Comparison of ENCODE assay signal across 1 cellular context in genomic region chr16:89765292-89765810, GRCh38.
TF ChIP-seq lines count a peak whose summit lies in the region.

No MANE protein-coding gene starts in this region.

TF ChIP-seq in GM12878, 131 proteins besides CTCF, POLR2A, EP300 and RAD21:
- TF ChIP-seq IKZF2 (IDR thresholded peaks at IDR 0.05) (no peak), CHD1 (IDR thresholded peaks at IDR 0.05; ENCODE audit: low read depth, low read length) (no peak), ZNF217 (IDR thresholded peaks at IDR 0.05) (no peak), SMARCA5 (IDR thresholded peaks at IDR 0.05) (0 out of 2 replicates have a peak, but pooled peaks have one; percentile 22), POLR2AphosphoS5 (IDR thresholded peaks at IDR 0.05; ENCODE audit: low read length) (0 out of 2 replicates have a peak, but pooled peaks have one; percentile 5)
TF ChIP-seq in GM12878: peak in this region for 2.
